19 cellular contexts compared by ENCODE assay signal in the genomic region with DNA sequence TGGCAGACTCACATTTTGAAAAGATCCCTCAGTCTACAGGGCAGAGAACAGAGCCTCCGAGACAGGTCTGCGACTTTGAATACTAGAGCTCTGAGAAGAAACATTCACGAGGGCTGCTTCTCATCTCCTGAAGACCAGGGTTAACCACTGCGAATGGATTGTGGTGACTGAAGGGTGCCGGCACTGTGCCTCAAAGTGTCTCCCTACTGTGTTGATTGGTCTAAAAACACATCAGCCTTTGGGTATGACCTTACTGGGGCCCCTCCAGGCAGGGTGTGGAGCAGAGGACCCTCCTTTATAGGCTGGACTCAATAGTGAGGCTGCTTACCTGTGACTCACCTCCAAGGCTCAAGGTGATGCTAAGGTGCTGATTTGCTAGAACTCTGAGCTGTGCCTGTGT. TPM values are rescaled to one million over a fixed set of nuclear protein-coding genes. Genes with fewer than 3 reads are reported as not detected.
A peak's percentile ranks its signal among the peaks of the same experiment; 100 is the strongest.
DNase-seq lines count a peak whose midpoint lies in the region; ATAC-seq and TF ChIP-seq lines count a peak whose summit lies in the region.
"Had no signal": no experiment of that assay in that cellular context is flagged by ENCODE, and none has a peak within 500 bp of the region (broad histone marks: within the 10 kb centered on the region; RNA-seq: fewer than 3 reads in every experiment).

No MANE protein-coding gene starts in this region.

- no peak for TF ChIP-seq POLR2A in erythroblast (IDR thresholded peaks at IDR 0.05; ENCODE audit: low read length)

- DNase-seq in activated CD4-positive, alpha-beta T cell treated with anti-CD3 and anti-CD28 coated beads, Interleukin-2, amount 10 ng/mL, durations not matched to agents 7 days and 5 days, result peak; percentile 15
- DNase-seq in activated CD4-positive, alpha-beta T cell treated with anti-CD3 and anti-CD28 coated beads, Interleukin-2, amount 50 U/mL, for 4 hours, result no peak
- no peak for DNase-seq in activated naive CD8-positive, alpha-beta T cell treated with anti-CD3 and anti-CD28 coated beads for 36 hours
- DNase-seq in activated naive CD8-positive, alpha-beta T cell treated with anti-CD3 and anti-CD28 coated beads, Interleukin-2, amount 10 ng/mL, durations not matched to agents 7 days and 5 days, result no peak
- no peak for DNase-seq in erythroblast (lab: John Stamatoyannopoulos, UW)
- DNase-seq: CD8-positive, alpha-beta memory T cell; H7; HFFc6; KBM-7; NCI-H1105; NCI-H2081; NCI-H2171 treated with DMSO at 0.1 percent for 48 hours; NCI-H446; NCI-H526 treated with DMSO at 0.1 percent for 48 hours had no signal

- H3K4me1 Mint-ChIP-seq in activated CD4-positive, alpha-beta T cell treated with anti-CD3 and anti-CD28 coated beads, Interleukin-2, amount 10 ng/mL, durations not matched to agents 7 days and 5 days, result peaks cover 45% of the 10 kb centered on the region
- peaks cover 32% of the 10 kb centered on the region for H3K4me1 Mint-ChIP-seq in activated naive CD8-positive, alpha-beta T cell (ENCODE audit: low read depth)
- H3K4me1 Mint-ChIP-seq in activated naive CD8-positive, alpha-beta T cell treated with anti-CD3 and anti-CD28 coated beads for 36 hours, result peaks cover 24% of the 10 kb centered on the region
- peaks cover 41% of the 10 kb centered on the region for H3K4me1 Mint-ChIP-seq in activated naive CD8-positive, alpha-beta T cell treated with anti-CD3 and anti-CD28 coated beads, Interleukin-2, amount 10 ng/mL, durations not matched to agents 7 days and 5 days

- peaks cover 33% of the 10 kb centered on the region for H3K36me3 Mint-ChIP-seq in activated CD4-positive, alpha-beta T cell treated with anti-CD3 and anti-CD28 coated beads, Interleukin-2, amount 10 ng/mL, durations not matched to agents 7 days and 5 days (ENCODE audit: low read depth)
- H3K36me3 Mint-ChIP-seq in activated naive CD8-positive, alpha-beta T cell, result no peaks in the 10 kb centered on the region
- peaks cover 15% of the 10 kb centered on the region for H3K36me3 Mint-ChIP-seq in activated naive CD8-positive, alpha-beta T cell treated with anti-CD3 and anti-CD28 coated beads for 36 hours
- peaks cover 34% of the 10 kb centered on the region for H3K36me3 Mint-ChIP-seq in activated naive CD8-positive, alpha-beta T cell treated with anti-CD3 and anti-CD28 coated beads, Interleukin-2, amount 10 ng/mL, durations not matched to agents 7 days and 5 days

- H3K9me3 Mint-ChIP-seq in activated CD4-positive, alpha-beta T cell treated with anti-CD3 and anti-CD28 coated beads, Interleukin-2, amount 10 ng/mL, durations not matched to agents 7 days and 5 days, result no peaks in the 10 kb centered on the region
- no peaks in the 10 kb centered on the region for H3K9me3 Mint-ChIP-seq in activated naive CD8-positive, alpha-beta T cell (ENCODE audit: low read depth)
- H3K9me3 Mint-ChIP-seq in activated naive CD8-positive, alpha-beta T cell treated with anti-CD3 and anti-CD28 coated beads for 36 hours, result no peaks in the 10 kb centered on the region
- H3K9me3 Mint-ChIP-seq in activated naive CD8-positive, alpha-beta T cell treated with anti-CD3 and anti-CD28 coated beads, Interleukin-2, amount 10 ng/mL, durations not matched to agents 7 days and 5 days, result no peaks in the 10 kb centered on the region
- H3K9me3 Mint-ChIP-seq: CD8-positive, alpha-beta memory T cell; HFFc6 had no signal

- CTCF ChIA-PET in activated CD4-positive, alpha-beta T cell treated with anti-CD3 and anti-CD28 coated beads, Interleukin-2, amount 10 ng/mL, durations not matched to agents 7 days and 5 days (lab: Charles Lee), result interaction anchor here (1.0 to 1.6 kb wide), 2 partner anchors 19 to 25 kb away, joined by 3 read pairs; no protein-coding TSS in a partner anchor

- ATAC-seq in activated naive CD8-positive, alpha-beta T cell treated with anti-CD3 and anti-CD28 coated beads, Interleukin-2, amount 10 ng/mL, durations not matched to agents 7 days and 5 days (ENCODE audit: low read depth), result peak; percentile 34
- no peak for ATAC-seq in HG03135 (IDR thresholded peaks at IDR 0.05; ENCODE audit: unreplicated experiment)
- ATAC-seq: A549, HepG2, Panc1 had no signal

- H3K27me3 Mint-ChIP-seq in activated CD4-positive, alpha-beta T cell treated with anti-CD3 and anti-CD28 coated beads, Interleukin-2, amount 10 ng/mL, durations not matched to agents 7 days and 5 days, result no peaks in the 10 kb centered on the region
- no peaks in the 10 kb centered on the region for H3K27me3 Mint-ChIP-seq in activated naive CD8-positive, alpha-beta T cell
- no peaks in the 10 kb centered on the region for H3K27me3 Mint-ChIP-seq in activated naive CD8-positive, alpha-beta T cell treated with anti-CD3 and anti-CD28 coated beads for 36 hours
- no peaks in the 10 kb centered on the region for H3K27me3 Mint-ChIP-seq in activated naive CD8-positive, alpha-beta T cell treated with anti-CD3 and anti-CD28 coated beads, Interleukin-2, amount 10 ng/mL, durations not matched to agents 7 days and 5 days
- H3K27me3 Mint-ChIP-seq: CD8-positive, alpha-beta memory T cell had no signal

- peak overlapping the region; percentile 73 for H3K27ac Mint-ChIP-seq in activated CD4-positive, alpha-beta T cell treated with anti-CD3 and anti-CD28 coated beads, Interleukin-2, amount 10 ng/mL, durations not matched to agents 7 days and 5 days
- H3K27ac Mint-ChIP-seq in activated naive CD8-positive, alpha-beta T cell, result peak overlapping the region; percentile 5
- no peak overlapping the region for H3K27ac Mint-ChIP-seq in activated naive CD8-positive, alpha-beta T cell treated with anti-CD3 and anti-CD28 coated beads for 36 hours
- H3K27ac Mint-ChIP-seq in activated naive CD8-positive, alpha-beta T cell treated with anti-CD3 and anti-CD28 coated beads, Interleukin-2, amount 10 ng/mL, durations not matched to agents 7 days and 5 days, result peak overlapping the region; percentile 75

- no peak overlapping the region for H3K4me3 Mint-ChIP-seq in activated CD4-positive, alpha-beta T cell treated with anti-CD3 and anti-CD28 coated beads, Interleukin-2, amount 10 ng/mL, durations not matched to agents 7 days and 5 days
- no peak overlapping the region for H3K4me3 Mint-ChIP-seq in activated naive CD8-positive, alpha-beta T cell
- H3K4me3 Mint-ChIP-seq in activated naive CD8-positive, alpha-beta T cell treated with anti-CD3 and anti-CD28 coated beads for 36 hours, result no peak overlapping the region
- H3K4me3 Mint-ChIP-seq in activated naive CD8-positive, alpha-beta T cell treated with anti-CD3 and anti-CD28 coated beads, Interleukin-2, amount 10 ng/mL, durations not matched to agents 7 days and 5 days, result no peak overlapping the region
- H3K4me3 Mint-ChIP-seq: CD8-positive, alpha-beta memory T cell; HFFc6 had no signal

- POLR2A ChIA-PET in activated CD4-positive, alpha-beta T cell treated with anti-CD3 and anti-CD28 coated beads, Interleukin-2, amount 10 ng/mL, durations not matched to agents 7 days and 5 days (lab: Charles Lee), result no interaction called here
- POLR2A ChIA-PET in activated naive CD8-positive, alpha-beta T cell treated with anti-CD3 and anti-CD28 coated beads, Interleukin-2, amount 10 ng/mL, durations not matched to agents 7 days and 5 days (lab: Charles Lee), result interaction anchor here (1.1 kb wide), 1 partner anchor 335 kb away, joined by 3 read pairs; a partner anchor contains a TSS

RNA-seq across cellular contexts. Expression of a gene that starts 2.6 kb away (rescaled TPM):
- total RNA-seq in activated CD4-positive, alpha-beta T cell treated with anti-CD3 and anti-CD28 coated beads, Interleukin-2, amount 10 ng/mL, durations not matched to agents 7 days and 5 days, result 100 to 1,000 TPM; 223 to 233 TPM
- 10 to 100 TPM; 25.1 to 25.3 TPM for total RNA-seq in activated naive CD8-positive, alpha-beta T cell treated with anti-CD3 and anti-CD28 coated beads for 36 hours
- total RNA-seq in activated naive CD8-positive, alpha-beta T cell treated with anti-CD3 and anti-CD28 coated beads, Interleukin-2, amount 10 ng/mL, durations not matched to agents 7 days and 5 days, result 100 to 1,000 TPM; 159 to 175 TPM

Comparison
In these comparisons a context has a peak if more than half of its experiments do, and no peak if none do; other contexts are left out.
1. RNA of a gene that starts 2.6 kb away (total RNA-seq): 223 to 233 TPM in activated CD4-positive, alpha-beta T cell treated with anti-CD3 and anti-CD28 coated beads, Interleukin-2, amount 10 ng/mL, durations not matched to agents 7 days and 5 days and 159 to 175 TPM in activated naive CD8-positive, alpha-beta T cell treated with anti-CD3 and anti-CD28 coated beads, Interleukin-2, amount 10 ng/mL, durations not matched to agents 7 days and 5 days; 25.1 to 25.3 TPM in activated naive CD8-positive, alpha-beta T cell treated with anti-CD3 and anti-CD28 coated beads for 36 hours; every median in the first group is over 4 times any median in the second.